Comparison of ENCODE assay signal across 1 cellular context in the genomic region with DNA sequence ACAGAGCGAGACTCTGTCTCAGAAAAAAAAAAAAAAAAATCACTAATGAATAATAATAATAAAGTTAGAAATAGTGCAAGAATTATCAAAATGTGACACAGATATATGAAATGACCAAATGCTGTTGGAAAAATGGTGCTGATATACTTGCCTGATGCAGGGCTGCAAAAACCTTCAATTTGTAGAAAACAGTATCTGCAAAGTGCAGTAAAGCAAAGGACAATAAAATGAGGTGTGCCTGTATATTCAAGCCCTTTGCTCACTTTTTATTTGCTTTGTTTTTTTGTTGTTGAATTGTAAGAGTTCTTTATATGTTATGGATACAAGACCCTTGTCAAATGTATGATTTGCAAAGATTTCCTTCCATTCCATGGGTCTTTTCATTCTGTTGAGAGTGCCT.
TF ChIP-seq lines count a peak whose summit lies in the region.

No MANE protein-coding gene starts in this region.

TF ChIP-seq in HepG2, 621 proteins besides CTCF, POLR2A, EP300 and RAD21:
- TF ChIP-seq FOXK2 (IDR thresholded peaks at IDR 0.05): no peak
- TF ChIP-seq ZNF703 (CRISPR knock-in tag; IDR thresholded peaks at IDR 0.05; ENCODE audit: borderline replicate concordance): no peak
- no peak for TF ChIP-seq HOXD1 (CRISPR knock-in tag; IDR thresholded peaks at IDR 0.05)
- no peak for TF ChIP-seq ZNF33A (CRISPR knock-in tag; IDR thresholded peaks at IDR 0.05; ENCODE audit: borderline replicate concordance)
- TF ChIP-seq RORA (CRISPR knock-in tag; IDR thresholded peaks at IDR 0.05): no peak
- no peak for TF ChIP-seq TOE1 (CRISPR knock-in tag; IDR thresholded peaks at IDR 0.05)
- TF ChIP-seq, protein P1, sequence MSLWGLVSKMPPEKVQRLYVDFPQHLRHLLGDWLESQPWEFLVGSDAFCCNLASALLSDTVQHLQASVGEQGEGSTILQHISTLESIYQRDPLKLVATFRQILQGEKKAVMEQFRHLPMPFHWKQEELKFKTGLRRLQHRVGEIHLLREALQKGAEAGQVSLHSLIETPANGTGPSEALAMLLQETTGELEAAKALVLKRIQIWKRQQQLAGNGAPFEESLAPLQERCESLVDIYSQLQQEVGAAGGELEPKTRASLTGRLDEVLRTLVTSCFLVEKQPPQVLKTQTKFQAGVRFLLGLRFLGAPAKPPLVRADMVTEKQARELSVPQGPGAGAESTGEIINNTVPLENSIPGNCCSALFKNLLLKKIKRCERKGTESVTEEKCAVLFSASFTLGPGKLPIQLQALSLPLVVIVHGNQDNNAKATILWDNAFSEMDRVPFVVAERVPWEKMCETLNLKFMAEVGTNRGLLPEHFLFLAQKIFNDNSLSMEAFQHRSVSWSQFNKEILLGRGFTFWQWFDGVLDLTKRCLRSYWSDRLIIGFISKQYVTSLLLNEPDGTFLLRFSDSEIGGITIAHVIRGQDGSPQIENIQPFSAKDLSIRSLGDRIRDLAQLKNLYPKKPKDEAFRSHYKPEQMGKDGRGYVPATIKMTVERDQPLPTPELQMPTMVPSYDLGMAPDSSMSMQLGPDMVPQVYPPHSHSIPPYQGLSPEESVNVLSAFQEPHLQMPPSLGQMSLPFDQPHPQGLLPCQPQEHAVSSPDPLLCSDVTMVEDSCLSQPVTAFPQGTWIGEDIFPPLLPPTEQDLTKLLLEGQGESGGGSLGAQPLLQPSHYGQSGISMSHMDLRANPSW (CRISPR knock-in tag; IDR thresholded peaks at IDR 0.05; ENCODE audit: borderline replicate concordance): no peak
- TF ChIP-seq, protein P2, sequence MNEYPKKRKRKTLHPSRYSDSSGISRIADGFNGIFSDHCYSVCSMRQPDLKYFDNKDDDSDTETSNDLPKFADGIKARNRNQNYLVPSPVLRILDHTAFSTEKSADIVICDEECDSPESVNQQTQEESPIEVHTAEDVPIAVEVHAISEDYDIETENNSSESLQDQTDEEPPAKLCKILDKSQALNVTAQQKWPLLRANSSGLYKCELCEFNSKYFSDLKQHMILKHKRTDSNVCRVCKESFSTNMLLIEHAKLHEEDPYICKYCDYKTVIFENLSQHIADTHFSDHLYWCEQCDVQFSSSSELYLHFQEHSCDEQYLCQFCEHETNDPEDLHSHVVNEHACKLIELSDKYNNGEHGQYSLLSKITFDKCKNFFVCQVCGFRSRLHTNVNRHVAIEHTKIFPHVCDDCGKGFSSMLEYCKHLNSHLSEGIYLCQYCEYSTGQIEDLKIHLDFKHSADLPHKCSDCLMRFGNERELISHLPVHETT (CRISPR knock-in tag; conservative IDR thresholded peaks at IDR 0.05): no peak
- TF ChIP-seq, protein P3, sequence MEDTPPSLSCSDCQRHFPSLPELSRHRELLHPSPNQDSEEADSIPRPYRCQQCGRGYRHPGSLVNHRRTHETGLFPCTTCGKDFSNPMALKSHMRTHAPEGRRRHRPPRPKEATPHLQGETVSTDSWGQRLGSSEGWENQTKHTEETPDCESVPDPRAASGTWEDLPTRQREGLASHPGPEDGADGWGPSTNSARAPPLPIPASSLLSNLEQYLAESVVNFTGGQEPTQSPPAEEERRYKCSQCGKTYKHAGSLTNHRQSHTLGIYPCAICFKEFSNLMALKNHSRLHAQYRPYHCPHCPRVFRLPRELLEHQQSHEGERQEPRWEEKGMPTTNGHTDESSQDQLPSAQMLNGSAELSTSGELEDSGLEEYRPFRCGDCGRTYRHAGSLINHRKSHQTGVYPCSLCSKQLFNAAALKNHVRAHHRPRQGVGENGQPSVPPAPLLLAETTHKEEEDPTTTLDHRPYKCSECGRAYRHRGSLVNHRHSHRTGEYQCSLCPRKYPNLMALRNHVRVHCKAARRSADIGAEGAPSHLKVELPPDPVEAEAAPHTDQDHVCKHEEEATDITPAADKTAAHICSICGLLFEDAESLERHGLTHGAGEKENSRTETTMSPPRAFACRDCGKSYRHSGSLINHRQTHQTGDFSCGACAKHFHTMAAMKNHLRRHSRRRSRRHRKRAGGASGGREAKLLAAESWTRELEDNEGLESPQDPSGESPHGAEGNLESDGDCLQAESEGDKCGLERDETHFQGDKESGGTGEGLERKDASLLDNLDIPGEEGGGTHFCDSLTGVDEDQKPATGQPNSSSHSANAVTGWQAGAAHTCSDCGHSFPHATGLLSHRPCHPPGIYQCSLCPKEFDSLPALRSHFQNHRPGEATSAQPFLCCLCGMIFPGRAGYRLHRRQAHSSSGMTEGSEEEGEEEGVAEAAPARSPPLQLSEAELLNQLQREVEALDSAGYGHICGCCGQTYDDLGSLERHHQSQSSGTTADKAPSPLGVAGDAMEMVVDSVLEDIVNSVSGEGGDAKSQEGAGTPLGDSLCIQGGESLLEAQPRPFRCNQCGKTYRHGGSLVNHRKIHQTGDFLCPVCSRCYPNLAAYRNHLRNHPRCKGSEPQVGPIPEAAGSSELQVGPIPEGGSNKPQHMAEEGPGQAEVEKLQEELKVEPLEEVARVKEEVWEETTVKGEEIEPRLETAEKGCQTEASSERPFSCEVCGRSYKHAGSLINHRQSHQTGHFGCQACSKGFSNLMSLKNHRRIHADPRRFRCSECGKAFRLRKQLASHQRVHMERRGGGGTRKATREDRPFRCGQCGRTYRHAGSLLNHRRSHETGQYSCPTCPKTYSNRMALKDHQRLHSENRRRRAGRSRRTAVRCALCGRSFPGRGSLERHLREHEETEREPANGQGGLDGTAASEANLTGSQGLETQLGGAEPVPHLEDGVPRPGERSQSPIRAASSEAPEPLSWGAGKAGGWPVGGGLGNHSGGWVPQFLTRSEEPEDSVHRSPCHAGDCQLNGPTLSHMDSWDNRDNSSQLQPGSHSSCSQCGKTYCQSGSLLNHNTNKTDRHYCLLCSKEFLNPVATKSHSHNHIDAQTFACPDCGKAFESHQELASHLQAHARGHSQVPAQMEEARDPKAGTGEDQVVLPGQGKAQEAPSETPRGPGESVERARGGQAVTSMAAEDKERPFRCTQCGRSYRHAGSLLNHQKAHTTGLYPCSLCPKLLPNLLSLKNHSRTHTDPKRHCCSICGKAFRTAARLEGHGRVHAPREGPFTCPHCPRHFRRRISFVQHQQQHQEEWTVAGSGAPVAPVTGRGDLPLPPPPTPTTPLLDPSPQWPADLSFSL (CRISPR knock-in tag; IDR thresholded peaks at IDR 0.05): no peak
- no peak for TF ChIP-seq NFKB2 (CRISPR knock-in tag; IDR thresholded peaks at IDR 0.05; ENCODE audit: borderline replicate concordance)
- TF ChIP-seq, protein P4, sequence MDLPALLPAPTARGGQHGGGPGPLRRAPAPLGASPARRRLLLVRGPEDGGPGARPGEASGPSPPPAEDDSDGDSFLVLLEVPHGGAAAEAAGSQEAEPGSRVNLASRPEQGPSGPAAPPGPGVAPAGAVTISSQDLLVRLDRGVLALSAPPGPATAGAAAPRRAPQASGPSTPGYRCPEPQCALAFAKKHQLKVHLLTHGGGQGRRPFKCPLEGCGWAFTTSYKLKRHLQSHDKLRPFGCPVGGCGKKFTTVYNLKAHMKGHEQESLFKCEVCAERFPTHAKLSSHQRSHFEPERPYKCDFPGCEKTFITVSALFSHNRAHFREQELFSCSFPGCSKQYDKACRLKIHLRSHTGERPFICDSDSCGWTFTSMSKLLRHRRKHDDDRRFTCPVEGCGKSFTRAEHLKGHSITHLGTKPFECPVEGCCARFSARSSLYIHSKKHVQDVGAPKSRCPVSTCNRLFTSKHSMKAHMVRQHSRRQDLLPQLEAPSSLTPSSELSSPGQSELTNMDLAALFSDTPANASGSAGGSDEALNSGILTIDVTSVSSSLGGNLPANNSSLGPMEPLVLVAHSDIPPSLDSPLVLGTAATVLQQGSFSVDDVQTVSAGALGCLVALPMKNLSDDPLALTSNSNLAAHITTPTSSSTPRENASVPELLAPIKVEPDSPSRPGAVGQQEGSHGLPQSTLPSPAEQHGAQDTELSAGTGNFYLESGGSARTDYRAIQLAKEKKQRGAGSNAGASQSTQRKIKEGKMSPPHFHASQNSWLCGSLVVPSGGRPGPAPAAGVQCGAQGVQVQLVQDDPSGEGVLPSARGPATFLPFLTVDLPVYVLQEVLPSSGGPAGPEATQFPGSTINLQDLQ (CRISPR knock-in tag; IDR thresholded peaks at IDR 0.05): no peak
- TF ChIP-seq RXRA (CRISPR knock-in tag; IDR thresholded peaks at IDR 0.05): no peak
- TF ChIP-seq, protein P5, sequence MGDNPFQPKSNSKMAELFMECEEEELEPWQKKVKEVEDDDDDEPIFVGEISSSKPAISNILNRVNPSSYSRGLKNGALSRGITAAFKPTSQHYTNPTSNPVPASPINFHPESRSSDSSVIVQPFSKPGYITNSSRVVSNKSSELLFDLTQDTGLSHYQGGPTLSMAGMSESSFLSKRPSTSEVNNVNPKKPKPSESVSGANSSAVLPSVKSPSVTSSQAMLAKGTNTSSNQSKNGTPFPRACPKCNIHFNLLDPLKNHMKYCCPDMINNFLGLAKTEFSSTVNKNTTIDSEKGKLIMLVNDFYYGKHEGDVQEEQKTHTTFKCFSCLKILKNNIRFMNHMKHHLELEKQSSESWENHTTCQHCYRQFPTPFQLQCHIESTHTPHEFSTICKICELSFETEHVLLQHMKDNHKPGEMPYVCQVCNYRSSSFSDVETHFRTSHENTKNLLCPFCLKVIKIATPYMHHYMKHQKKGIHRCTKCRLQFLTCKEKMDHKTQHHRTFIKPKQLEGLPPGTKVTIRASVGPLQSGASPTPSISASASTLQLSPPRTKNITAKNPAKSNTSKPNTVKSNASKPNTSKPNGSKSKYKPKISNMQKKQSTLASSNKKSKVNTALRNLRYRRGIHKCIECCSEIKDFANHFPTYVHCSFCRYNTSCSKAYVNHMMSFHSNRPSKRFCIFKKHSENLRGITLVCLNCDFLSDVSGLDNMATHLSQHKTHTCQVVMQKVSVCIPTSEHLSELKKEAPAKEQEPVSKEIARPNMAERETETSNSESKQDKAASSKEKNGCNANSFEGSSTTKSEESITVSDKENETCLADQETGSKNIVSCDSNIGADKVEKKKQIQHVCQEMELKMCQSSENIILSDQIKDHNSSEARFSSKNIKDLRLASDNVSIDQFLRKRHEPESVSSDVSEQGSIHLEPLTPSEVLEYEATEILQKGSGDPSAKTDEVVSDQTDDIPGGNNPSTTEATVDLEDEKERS (CRISPR knock-in tag; IDR thresholded peaks at IDR 0.05): no peak
- TF ChIP-seq, protein P6, sequence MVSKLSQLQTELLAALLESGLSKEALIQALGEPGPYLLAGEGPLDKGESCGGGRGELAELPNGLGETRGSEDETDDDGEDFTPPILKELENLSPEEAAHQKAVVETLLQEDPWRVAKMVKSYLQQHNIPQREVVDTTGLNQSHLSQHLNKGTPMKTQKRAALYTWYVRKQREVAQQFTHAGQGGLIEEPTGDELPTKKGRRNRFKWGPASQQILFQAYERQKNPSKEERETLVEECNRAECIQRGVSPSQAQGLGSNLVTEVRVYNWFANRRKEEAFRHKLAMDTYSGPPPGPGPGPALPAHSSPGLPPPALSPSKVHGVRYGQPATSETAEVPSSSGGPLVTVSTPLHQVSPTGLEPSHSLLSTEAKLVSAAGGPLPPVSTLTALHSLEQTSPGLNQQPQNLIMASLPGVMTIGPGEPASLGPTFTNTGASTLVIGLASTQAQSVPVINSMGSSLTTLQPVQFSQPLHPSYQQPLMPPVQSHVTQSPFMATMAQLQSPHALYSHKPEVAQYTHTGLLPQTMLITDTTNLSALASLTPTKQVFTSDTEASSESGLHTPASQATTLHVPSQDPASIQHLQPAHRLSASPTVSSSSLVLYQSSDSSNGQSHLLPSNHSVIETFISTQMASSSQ (IDR thresholded peaks at IDR 0.05; ENCODE audit: low read depth): no peak
- TF ChIP-seq, protein P6 (CRISPR knock-in tag; IDR thresholded peaks at IDR 0.05; ENCODE audit: borderline replicate concordance): no peak
